Comparison of ENCODE assay signal across 8 cellular contexts in the genomic region with DNA sequence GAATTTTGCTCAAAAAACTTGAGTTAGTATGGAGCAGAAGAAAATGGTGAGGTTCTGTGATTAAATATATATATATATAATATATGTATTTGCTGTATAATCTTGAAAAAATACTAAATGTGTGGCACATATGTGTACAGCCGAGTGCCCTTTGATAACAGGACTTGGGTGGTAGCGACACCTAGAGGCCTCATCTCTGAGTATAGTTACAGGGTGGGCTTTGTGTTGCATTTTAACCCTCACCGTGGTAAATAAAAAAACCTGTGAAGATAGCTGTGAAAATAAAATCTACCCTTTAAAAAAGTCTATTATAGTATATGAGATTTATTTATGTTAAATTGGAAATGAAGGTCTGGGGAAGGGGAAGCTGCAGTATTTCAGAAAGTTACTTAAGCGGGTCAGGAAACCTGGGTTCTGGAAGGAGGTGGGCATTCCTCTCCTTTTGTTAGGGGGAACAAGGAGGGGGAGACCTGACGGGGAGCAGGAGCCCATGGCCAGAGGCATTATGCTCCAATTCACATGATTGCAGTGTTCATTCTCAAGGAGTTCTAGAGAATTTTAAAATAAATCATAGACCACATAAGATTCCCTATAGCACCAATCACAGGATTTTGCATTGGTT.
DNase-seq lines count a peak whose midpoint lies in the region; ATAC-seq, FAIRE-seq and TF ChIP-seq lines count a peak whose summit lies in the region.

No MANE protein-coding gene starts in this region.

- H3K9me3 Mint-ChIP-seq in astrocyte (ENCODE audit: unreplicated experiment): peaks cover 1% of the 10 kb centered on the region

- H3K4me3 ChIP-seq in astrocyte (ENCODE audit: insufficient read depth, low read depth, low read length): no peak overlapping the region

- peaks cover 10% of the 10 kb centered on the region for H3K27me3 Mint-ChIP-seq in astrocyte (ENCODE audit: low read depth, unreplicated experiment)

- no peak for FAIRE-seq in astrocyte (lab: Jason Lieb, UNC)

- no peaks in the 10 kb centered on the region for H3K79me2 ChIP-seq in astrocyte (ENCODE audit: insufficient read depth, low read length)

- no peak overlapping the region for H2AFZ ChIP-seq in astrocyte (ENCODE audit: low read depth, low read length)

- no peaks in the 10 kb centered on the region for H3K36me3 Mint-ChIP-seq in astrocyte (ENCODE audit: low read depth, unreplicated experiment)

- H3K27ac ChIP-seq in astrocyte (ENCODE audit: low read depth, low read length): no peak overlapping the region

- no peaks in the 10 kb centered on the region for H3K4me1 ChIP-seq in astrocyte (ENCODE audit: insufficient read depth, low read length)

- no peaks in the 10 kb centered on the region for H3K9me3 ChIP-seq in astrocyte (ENCODE audit: insufficient read depth, low read depth, low read length)

- no peaks in the 10 kb centered on the region for H4K20me1 ChIP-seq in astrocyte (ENCODE audit: insufficient read depth, low read length)

- no peaks in the 10 kb centered on the region for H3K4me1 Mint-ChIP-seq in astrocyte (ENCODE audit: low read depth, unreplicated experiment)

- no peak overlapping the region for H3K4me2 ChIP-seq in astrocyte (ENCODE audit: low read length)

- no peak overlapping the region for H3K9ac ChIP-seq in astrocyte (ENCODE audit: low read length)

- no peak overlapping the region for H3K4me3 Mint-ChIP-seq in astrocyte (ENCODE audit: unreplicated experiment)

- DNase-seq in CD1c-positive myeloid dendritic cell (ENCODE audit: extremely low spot score) (peak; percentile 9), HK-2 (ENCODE audit: unreplicated experiment) (peak; percentile 5), SHP77 (lab: John Stamatoyannopoulos, UW) (peak; percentile 33 to 57), astrocyte (ENCODE audit: low read depth) (no peak), iPS-NIHi7 (ENCODE audit: extremely low spot score) (peak; percentile 49), HuH-7.5 (ENCODE audit: low spot score) (no peak)
- peak in 2 of 3 experiments; percentile 14 to 21 for DNase-seq in stimulated activated CD4-positive, alpha-beta T cell treated with anti-CD3 and anti-CD28 coated beads, TNF-alpha, amount 100 ng/mL, for 24 hours (ENCODE audit: low read depth in 3 of 3)

- peak; percentile 64 for TF ChIP-seq CTCF in astrocyte (IDR thresholded peaks at IDR 0.05; ENCODE audit: insufficient read depth, low read depth, low read length)

- no peak overlapping the region for H3K27ac Mint-ChIP-seq in astrocyte (ENCODE audit: unreplicated experiment)

- H3K27me3 ChIP-seq in astrocyte (ENCODE audit: insufficient read depth, low read length): no peaks in the 10 kb centered on the region

- peak; percentile 73 for ATAC-seq in GM18868 (IDR thresholded peaks at IDR 0.05; ENCODE audit: unreplicated experiment)

- no peaks in the 10 kb centered on the region for H3K36me3 ChIP-seq in astrocyte (ENCODE audit: insufficient read depth, low read length)

Comparison
In these comparisons a context has a peak if more than half of its experiments do, and no peak if none do; other contexts are left out.
1. DNase-seq: peak in CD1c-positive myeloid dendritic cell (single experiment), HK-2 (single experiment), SHP77 (2 of 2), iPS-NIHi7 (single experiment) and stimulated activated CD4-positive, alpha-beta T cell treated with anti-CD3 and anti-CD28 coated beads, TNF-alpha, amount 100 ng/mL, for 24 hours (2 of 3); none in astrocyte (single experiment) and HuH-7.5 (single experiment).